8 cellular contexts compared by ENCODE assay signal in the genomic region with DNA sequence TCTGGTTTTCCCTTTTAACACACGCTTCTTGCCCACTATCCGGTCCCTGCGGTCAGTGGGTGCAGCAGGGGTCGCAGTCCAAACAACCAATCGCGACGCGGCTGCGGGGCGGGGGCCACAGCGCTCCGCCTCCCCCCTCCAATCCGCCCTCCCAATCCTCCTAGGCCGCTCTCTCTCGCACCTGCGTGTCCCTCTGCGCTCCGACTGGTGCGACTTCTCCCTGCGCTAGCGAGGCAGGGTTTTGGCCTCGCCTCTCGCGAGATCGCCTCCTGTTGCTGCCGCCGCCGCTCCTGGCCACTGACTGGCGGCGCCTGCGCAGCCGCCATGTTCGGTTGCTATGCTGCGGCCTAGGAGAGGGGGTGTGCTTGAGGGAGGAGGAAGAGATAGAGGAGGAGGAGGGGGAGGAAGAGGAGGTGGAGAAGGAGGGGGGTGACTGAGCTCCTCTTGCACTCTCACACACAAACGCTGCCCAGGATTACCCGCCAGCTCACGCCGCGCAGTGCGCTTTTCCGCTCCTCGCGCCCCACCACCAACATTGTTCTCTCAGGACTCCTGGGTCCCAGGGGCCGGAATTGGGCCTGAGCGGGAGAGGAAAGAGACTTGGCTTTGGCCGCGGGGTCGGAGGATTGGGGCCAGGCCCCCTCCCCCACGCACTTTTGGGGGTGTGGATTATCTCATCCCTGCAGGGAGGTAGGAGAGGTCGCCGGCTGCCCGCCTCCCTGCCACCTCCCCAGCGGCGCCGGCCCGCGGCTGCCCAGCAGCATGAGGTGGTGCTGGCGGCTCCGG. TPM values are rescaled to one million over a fixed set of nuclear protein-coding genes. Genes with fewer than 3 reads are reported as not detected.
DNase-seq lines count a peak whose midpoint lies in the region; ATAC-seq and TF ChIP-seq lines count a peak whose summit lies in the region.

A gene with protein sequence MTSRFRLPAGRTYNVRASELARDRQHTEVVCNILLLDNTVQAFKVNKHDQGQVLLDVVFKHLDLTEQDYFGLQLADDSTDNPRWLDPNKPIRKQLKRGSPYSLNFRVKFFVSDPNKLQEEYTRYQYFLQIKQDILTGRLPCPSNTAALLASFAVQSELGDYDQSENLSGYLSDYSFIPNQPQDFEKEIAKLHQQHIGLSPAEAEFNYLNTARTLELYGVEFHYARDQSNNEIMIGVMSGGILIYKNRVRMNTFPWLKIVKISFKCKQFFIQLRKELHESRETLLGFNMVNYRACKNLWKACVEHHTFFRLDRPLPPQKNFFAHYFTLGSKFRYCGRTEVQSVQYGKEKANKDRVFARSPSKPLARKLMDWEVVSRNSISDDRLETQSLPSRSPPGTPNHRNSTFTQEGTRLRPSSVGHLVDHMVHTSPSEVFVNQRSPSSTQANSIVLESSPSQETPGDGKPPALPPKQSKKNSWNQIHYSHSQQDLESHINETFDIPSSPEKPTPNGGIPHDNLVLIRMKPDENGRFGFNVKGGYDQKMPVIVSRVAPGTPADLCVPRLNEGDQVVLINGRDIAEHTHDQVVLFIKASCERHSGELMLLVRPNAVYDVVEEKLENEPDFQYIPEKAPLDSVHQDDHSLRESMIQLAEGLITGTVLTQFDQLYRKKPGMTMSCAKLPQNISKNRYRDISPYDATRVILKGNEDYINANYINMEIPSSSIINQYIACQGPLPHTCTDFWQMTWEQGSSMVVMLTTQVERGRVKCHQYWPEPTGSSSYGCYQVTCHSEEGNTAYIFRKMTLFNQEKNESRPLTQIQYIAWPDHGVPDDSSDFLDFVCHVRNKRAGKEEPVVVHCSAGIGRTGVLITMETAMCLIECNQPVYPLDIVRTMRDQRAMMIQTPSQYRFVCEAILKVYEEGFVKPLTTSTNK (plus strand): TSS at position 472 of the 786 bp plus-strand sequence. CDS start 49,932 bp downstream, outside the sequence.

- peak in 1 of 2 donors; percentile 57 for TF ChIP-seq POLR2A in suprapubic skin (IDR thresholded peaks at IDR 0.05)

- 1% methylated on average over 42 of the region's 59 CpGs for WGBS in suprapubic skin

- DNase-seq in NCI-H1092 treated with DMSO at 0.1 percent for 48 hours (lab: John Stamatoyannopoulos, UW): peak; percentile 98
- DNase-seq in SKM-1 (lab: John Stamatoyannopoulos, UW; ENCODE audit: unreplicated experiment): peak; percentile 97
- DNase-seq in activated naive CD4-positive, alpha-beta T cell treated with anti-CD3 and anti-CD28 coated beads, Interleukin-2, amount 50 U/mL, for 72 hours (ENCODE audit: low spot score in 2 of 2): peak; percentile 88 to 97
- DNase-seq in globus pallidus (ENCODE audit: low spot score): peak; percentile 97
- peak; percentile 67 to 97 (median 92) for DNase-seq in nucleus accumbens (lab: John Stamatoyannopoulos, UW)
- peak; percentile 96 to 97 for DNase-seq in suprapubic skin (ENCODE audit: low spot score in 2 of 2)

- no peaks in the 10 kb centered on the region for H3K9me3 ChIP-seq in suprapubic skin

- H3K27me3 ChIP-seq in suprapubic skin: no peaks in the 10 kb centered on the region

- H3K4me3 ChIP-seq in GM08714 (ENCODE audit: low read length) (peak within 1 kb of the TSS; percentile 99), suprapubic skin (peak within 1 kb of the TSS; percentile 84)

- H3K27ac Mint-ChIP-seq in activated naive CD4-positive, alpha-beta T cell treated with anti-CD3 and anti-CD28 coated beads, Interleukin-2, amount 50 U/mL, for 72 hours: peak within 1 kb of the TSS; percentile 89 to 90

- H3K9me3 Mint-ChIP-seq in activated naive CD4-positive, alpha-beta T cell treated with anti-CD3 and anti-CD28 coated beads, Interleukin-2, amount 50 U/mL, for 72 hours: no peaks in the 10 kb centered on the region

- H3K36me3 ChIP-seq in suprapubic skin: no peaks in the 10 kb centered on the region

- TF ChIP-seq CTCF in suprapubic skin (IDR thresholded peaks at IDR 0.05): no peak

- peaks cover 6 to 10% of the 10 kb centered on the region in 2 donors for H3K36me3 Mint-ChIP-seq in activated naive CD4-positive, alpha-beta T cell treated with anti-CD3 and anti-CD28 coated beads, Interleukin-2, amount 50 U/mL, for 72 hours

- peak within 1 kb of the TSS; percentile 92 for H3K27ac ChIP-seq in suprapubic skin

- peaks cover 40% of the 10 kb centered on the region for H3K4me1 ChIP-seq in suprapubic skin

- peak; percentile 97 for ATAC-seq in HG02610 (IDR thresholded peaks at IDR 0.05; ENCODE audit: unreplicated experiment)
- peak; percentile 90 to 94 for ATAC-seq in activated naive CD4-positive, alpha-beta T cell treated with anti-CD3 and anti-CD28 coated beads, Interleukin-2, amount 50 U/mL, for 72 hours

- no peak for TF ChIP-seq EP300 in suprapubic skin (IDR thresholded peaks at IDR 0.05)

RNA-seq across cellular contexts. Expression of the gene that starts here (rescaled TPM):
- 10 to 100 TPM; 27.3 to 32.9 TPM for total RNA-seq in activated naive CD4-positive, alpha-beta T cell treated with anti-CD3 and anti-CD28 coated beads, Interleukin-2, amount 50 U/mL, for 72 hours
- total RNA-seq in suprapubic skin: 10 to 100 TPM; 14.0 to 73.7 (median 36.7) TPM

Comparison
In these comparisons a context has a peak if more than half of its experiments do, and no peak if none do; other contexts are left out.
1. Peak in every context shown above with its lines: DNase-seq, ATAC-seq, H3K4me3 ChIP-seq and H3K27ac ChIP-seq.